ENCODE assay signal across 8 cellular contexts in the genomic region with DNA sequence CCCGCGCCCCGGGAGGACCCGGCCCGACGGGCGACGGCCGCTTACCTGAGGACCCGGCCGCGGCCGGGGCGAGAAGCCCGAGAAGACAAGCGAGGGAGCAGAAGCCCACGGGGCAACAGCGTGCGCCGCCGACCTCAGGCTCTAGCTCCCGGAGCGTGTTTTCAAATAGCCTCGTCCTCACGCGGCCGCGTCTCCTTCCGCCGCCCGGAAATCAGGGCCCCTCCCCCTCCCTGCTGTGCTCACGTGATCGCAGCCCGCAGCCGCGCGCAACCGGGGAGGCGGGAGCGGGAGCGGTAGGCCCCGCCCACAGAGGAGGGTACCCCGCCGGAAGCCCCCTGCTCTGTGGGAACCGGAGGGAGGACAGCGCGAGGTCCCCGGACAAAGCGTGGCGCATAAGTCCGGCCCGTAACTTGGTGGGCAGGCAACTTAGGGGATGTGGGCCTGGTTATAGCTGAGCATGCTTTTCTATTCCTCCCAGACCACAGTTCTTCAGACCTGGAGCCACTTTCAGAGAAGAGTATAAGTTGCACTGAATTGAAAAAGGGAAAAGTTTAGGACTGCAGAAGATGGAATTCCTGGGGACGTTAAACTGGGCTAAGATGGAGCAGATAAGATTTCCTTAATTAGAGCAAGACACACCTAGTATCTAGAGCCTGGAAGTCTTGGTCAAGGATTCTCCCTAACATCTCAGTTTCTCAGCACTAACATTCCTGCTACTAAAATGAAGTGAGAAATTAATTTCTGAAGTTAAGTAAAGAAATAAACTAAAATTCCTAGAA. TPM values are rescaled to one million over a fixed set of nuclear protein-coding genes. Genes with fewer than 3 reads are reported as not detected.
DNase-seq lines count a peak whose midpoint lies in the region; ATAC-seq and TF ChIP-seq lines count a peak whose summit lies in the region.

A gene (minus strand): TSS at position 216 of the 779 bp plus-strand sequence. CDS start 3,579 bp downstream, outside the sequence.

- TF ChIP-seq EP300 in esophagus muscularis mucosa (IDR thresholded peaks at IDR 0.05) = no peak

- H3K36me3 ChIP-seq in Panc1 (ENCODE audit: control insufficient read depth, insufficient read depth, low read length) (peaks cover 6% of the 10 kb centered on the region; the same call in 1 of the 2 replicates), esophagus muscularis mucosa (no peaks in the 10 kb centered on the region), muscle layer of duodenum (ENCODE audit: control insufficient read depth in 1 of 2, insufficient read depth in 2 of 2, low read length in 2 of 2) (no peaks in the 10 kb centered on the region)

- peak; percentile 48 for DNase-seq in DMS153 treated with DMSO at 0.1 percent for 48 hours (lab: John Stamatoyannopoulos, UW; ENCODE audit: unreplicated experiment)
- DNase-seq in Jurkat, Clone E6-1 (ENCODE audit: low read depth, low spot score) = peak; percentile 83
- DNase-seq in Panc1 (ENCODE audit: low read depth, low spot score) = peak; percentile 20
- DNase-seq in activated T-cell treated with anti-CD3 and anti-CD28 coated beads, Interleukin-2, amount 50 U/mL, for 4 hours = peak; percentile 87
- peak; percentile 95 for DNase-seq in esophagus muscularis mucosa (ENCODE audit: extremely low spot score)
- peak; percentile 77 for DNase-seq in stimulated activated CD8-positive, alpha-beta memory T cell treated with anti-CD3 and anti-CD28 coated beads, Interleukin-7, amount 100 ng/mL, for 24 hours (ENCODE audit: low read depth)

- intact Hi-C loops in Panc1 (cut with micrococcal nuclease; ENCODE audit: unreplicated experiment) = loop anchor here (5.0 kb wide), 1 partner anchor 74 kb away; a partner anchor contains a TSS
- intact Hi-C loops in esophagus muscularis mucosa (cut with DNase I) = loop anchor here (5.0 kb wide), 2 partner anchors 74 to 244 kb away; a partner anchor contains a TSS

- H3K27me3 ChIP-seq in Panc1 (ENCODE audit: control insufficient read depth, insufficient read depth, low read length) = no peaks in the 10 kb centered on the region
- H3K27me3 ChIP-seq in esophagus muscularis mucosa = no peaks in the 10 kb centered on the region
- no peaks in the 10 kb centered on the region for H3K27me3 ChIP-seq in muscle layer of duodenum (ENCODE audit: low read depth, low read length)

- H3K4me1 Mint-ChIP-seq in activated T-cell treated with anti-CD3 and anti-CD28 coated beads, Interleukin-2, amount 50 U/mL, for 4 hours (ENCODE audit: low read depth) = peaks cover 43% of the 10 kb centered on the region

- peak; percentile 81 for ATAC-seq in GM21619 (IDR thresholded peaks at IDR 0.05; ENCODE audit: unreplicated experiment)
- ATAC-seq in Panc1 = peak; percentile 93
- ATAC-seq in activated T-cell treated with anti-CD3 and anti-CD28 coated beads, Interleukin-2, amount 50 U/mL, for 4 hours = peak; percentile 94 to 95

- TF ChIP-seq CTCF in Panc1 (IDR thresholded peaks at IDR 0.05) (no peak), esophagus muscularis mucosa (IDR thresholded peaks at IDR 0.05) (no peak)

- 3% methylated on average over 9 of the region's 53 CpGs for WGBS in esophagus muscularis mucosa

- H3K9me3 Mint-ChIP-seq in activated T-cell treated with anti-CD3 and anti-CD28 coated beads, Interleukin-2, amount 50 U/mL, for 4 hours = peaks cover 5% of the 10 kb centered on the region

- H3K4me3 Mint-ChIP-seq in activated T-cell treated with anti-CD3 and anti-CD28 coated beads, Interleukin-2, amount 50 U/mL, for 4 hours = peak within 1 kb of the TSS; percentile 91

- CTCF ChIA-PET in Panc1 (lab: Charles Lee) = no interaction called here

- no TSS peak for BruUV-seq in Panc1 (replicated peaks; lab: Mats Ljungman, UMichigan)

- peak within 1 kb of the TSS; percentile 86 for H3K27ac ChIP-seq in Panc1 (ENCODE audit: low read length)
- H3K27ac ChIP-seq in esophagus muscularis mucosa (replicated peaks in 1 of 4) = peak within 1 kb of the TSS; percentile 87 to 91 (median 89)
- peak within 1 kb of the TSS; percentile 49 for H3K27ac ChIP-seq in muscle layer of duodenum (ENCODE audit: low read length)

- POLR2A ChIA-PET in Panc1 (lab: Charles Lee) = no interaction called here

- TF ChIP-seq POLR2A in esophagus muscularis mucosa (IDR thresholded peaks at IDR 0.05; ENCODE audit: low read depth) = peak; percentile 46

- in situ Hi-C loops in Panc1 (cut with HindIII; ENCODE audit: low pct_unique_long_range_greater_than_20kb, low sequenced_read_pairs) = no loop called here

- no peaks in the 10 kb centered on the region for H3K9me3 ChIP-seq in Panc1 (ENCODE audit: control insufficient read depth, insufficient read depth, low read depth, low read length)
- no peaks in the 10 kb centered on the region for H3K9me3 ChIP-seq in esophagus muscularis mucosa
- no peaks in the 10 kb centered on the region for H3K9me3 ChIP-seq in muscle layer of duodenum (ENCODE audit: control insufficient read depth in 1 of 2, low read length in 2 of 2)

- H3K4me1 ChIP-seq in Panc1 (ENCODE audit: control insufficient read depth, insufficient read depth, low read length) (peaks cover 17% of the 10 kb centered on the region), esophagus muscularis mucosa (peaks cover 10 to 35% (median 29%) of the 10 kb centered on the region in 4 donors), muscle layer of duodenum (ENCODE audit: control insufficient read depth in 1 of 2, insufficient read depth in 2 of 2, low read length in 2 of 2) (peaks cover 5 to 17% of the 10 kb centered on the region in 2 donors)

- peak within 1 kb of the TSS; percentile 91 for H3K4me3 ChIP-seq in Jurkat, Clone E6-1 (ENCODE audit: low read length)
- H3K4me3 ChIP-seq in Panc1 (ENCODE audit: low read depth in 2 of 2, low read length in 2 of 2) = peak within 1 kb of the TSS; percentile 86 to 89
- H3K4me3 ChIP-seq in esophagus muscularis mucosa = peak within 1 kb of the TSS; percentile 79 to 100 (median 92)
- H3K4me3 ChIP-seq in muscle layer of duodenum (ENCODE audit: low read depth in 1 of 2, low read length in 2 of 2) = peak within 1 kb of the TSS; percentile 85 to 97

- H3K27me3 Mint-ChIP-seq in activated T-cell treated with anti-CD3 and anti-CD28 coated beads, Interleukin-2, amount 50 U/mL, for 4 hours (ENCODE audit: low read depth) = no peaks in the 10 kb centered on the region

- no peaks in the 10 kb centered on the region for H3K36me3 Mint-ChIP-seq in activated T-cell treated with anti-CD3 and anti-CD28 coated beads, Interleukin-2, amount 50 U/mL, for 4 hours (ENCODE audit: insufficient read depth)

RNA-seq across cellular contexts. Expression of the gene that starts here (rescaled TPM):
- 19.5 TPM for polyA plus RNA-seq in Jurkat, Clone E6-1 (2012; ENCODE audit: insufficient read depth, insufficient read length)
- total RNA-seq in Panc1 (2021; ENCODE audit: unreplicated experiment) (15.4 TPM), esophagus muscularis mucosa (10 to 100 TPM; 10.4 to 16.4 (median 11.2) TPM)
- polyA plus RNA-seq in Panc1 (2012; ENCODE audit: insufficient read length) = 6.2 TPM
- 10 to 100 TPM; 26.8 to 30.2 (median 29.1) TPM for total RNA-seq in activated T-cell treated with anti-CD3 and anti-CD28 coated beads, Interleukin-2, amount 50 U/mL, for 4 hours

Comparison
In these comparisons a context has a peak if more than half of its experiments do, and no peak if none do; other contexts are left out.
1. Peak in every context shown above with its lines: DNase-seq, ATAC-seq, H3K4me3 ChIP-seq and H3K27ac ChIP-seq.
2. DNase-seq: peak in every context shown above with its lines; median percentile 95 in esophagus muscularis mucosa; 87 in activated T-cell treated with anti-CD3 and anti-CD28 coated beads, Interleukin-2, amount 50 U/mL, for 4 hours; 83 in Jurkat, Clone E6-1; 77 in stimulated activated CD8-positive, alpha-beta memory T cell treated with anti-CD3 and anti-CD28 coated beads, Interleukin-7, amount 100 ng/mL, for 24 hours; 48 in DMS153 treated with DMSO at 0.1 percent for 48 hours; 20 in Panc1.